ENCODE assay signal across 12 cellular contexts in genomic region chr5:89297111-89297510, GRCh38.
"Had no signal": no experiment of that assay in that cellular context is flagged by ENCODE, and none has a peak within 500 bp of the region (broad histone marks: within the 10 kb centered on the region; RNA-seq: fewer than 3 reads in every experiment).

No MANE protein-coding gene starts in this region.

- H3K4me1 Mint-ChIP-seq: activated CD4-positive, alpha-beta T cell treated with anti-CD3 and anti-CD28 coated beads, Interleukin-2, amount 10 ng/mL, durations not matched to agents 24 days and 14 days; mesothelial cell of epicardium; WTC11 had no signal

- H3K9me3 Mint-ChIP-seq: activated CD4-positive, alpha-beta T cell treated with anti-CD3 and anti-CD28 coated beads, Interleukin-2, amount 10 ng/mL, durations not matched to agents 24 days and 14 days; mesothelial cell of epicardium; natural killer cell treated with Interleukin-12 subunit alpha and Interleukin-12 subunit beta and Interleukin-15 and Interleukin-18, amount 100 ng/mL, for 72 hours; WTC11 had no signal

- H3K36me3 Mint-ChIP-seq: mesothelial cell of epicardium; natural killer cell treated with Interleukin-12 subunit alpha and Interleukin-12 subunit beta and Interleukin-15 and Interleukin-18, amount 100 ng/mL, for 72 hours; WTC11 had no signal

- H3K4me3 Mint-ChIP-seq: activated CD4-positive, alpha-beta T cell treated with anti-CD3 and anti-CD28 coated beads, Interleukin-2, amount 10 ng/mL, durations not matched to agents 24 days and 14 days; mesothelial cell of epicardium; natural killer cell treated with Interleukin-12 subunit alpha and Interleukin-12 subunit beta and Interleukin-15 and Interleukin-18, amount 100 ng/mL, for 72 hours; WTC11 had no signal

- DNase-seq: activated CD4-positive, alpha-beta T cell treated with anti-CD3 and anti-CD28 coated beads, Interleukin-2, amount 10 ng/mL, durations not matched to agents 24 days and 14 days; activated CD8-positive, alpha-beta memory T cell treated with anti-CD3 and anti-CD28 coated beads, Interleukin-2, amount 50 U/mL, for 4 hours; foreskin keratinocyte; glutamatergic neuron; hypothalamus; sigmoid colon; stimulated activated CD4-positive, alpha-beta T cell treated with anti-CD3 and anti-CD28 coated beads, Interleukin-4, amount 100 ng/mL, for 4 hours; stimulated activated naive CD4-positive, alpha-beta T cell treated with Interleukin-2 at 50 U/mL for 16 hours; trophoblast cell had no signal

- ATAC-seq: foreskin keratinocyte; natural killer cell treated with Interleukin-12 subunit alpha and Interleukin-12 subunit beta and Interleukin-15 and Interleukin-18, amount 100 ng/mL, for 72 hours; WTC11 had no signal

- H3K27me3 Mint-ChIP-seq: activated CD4-positive, alpha-beta T cell treated with anti-CD3 and anti-CD28 coated beads, Interleukin-2, amount 10 ng/mL, durations not matched to agents 24 days and 14 days had no signal

- H3K27ac Mint-ChIP-seq: activated CD4-positive, alpha-beta T cell treated with anti-CD3 and anti-CD28 coated beads, Interleukin-2, amount 10 ng/mL, durations not matched to agents 24 days and 14 days; mesothelial cell of epicardium; natural killer cell treated with Interleukin-12 subunit alpha and Interleukin-12 subunit beta and Interleukin-15 and Interleukin-18, amount 100 ng/mL, for 72 hours; WTC11 had no signal
